In genomic region chr9:89038354-89039091, GRCh38 we compare ENCODE assay signal across 11 cellular contexts. TPM values are rescaled to one million over a fixed set of nuclear protein-coding genes. Genes with fewer than 3 reads are reported as not detected.
DNase-seq lines count a peak whose midpoint lies in the region; ATAC-seq and TF ChIP-seq lines count a peak whose summit lies in the region.
"Had no signal": no experiment of that assay in that cellular context is flagged by ENCODE, and none has a peak within 500 bp of the region (broad histone marks: within the 10 kb centered on the region; RNA-seq: fewer than 3 reads in every experiment).

No MANE protein-coding gene starts in this region.

- intact Hi-C loops in PC-3 (cut with micrococcal nuclease) (no loop called here), natural killer cell (cut with micrococcal nuclease) (no loop called here)

- H4K20me1 ChIP-seq in PC-3 (ENCODE audit: low read length) = no peaks in the 10 kb centered on the region

- no peak overlapping the region for H3K4me3 Mint-ChIP-seq in natural killer cell

- H3K27me3 ChIP-seq in ACC112 (ENCODE audit: insufficient read depth, low read length) (no peaks in the 10 kb centered on the region), PC-3 (ENCODE audit: low read length) (no peaks in the 10 kb centered on the region)

- no peaks in the 10 kb centered on the region for H3F3A ChIP-seq in PC-3 (ENCODE audit: low read length, unreplicated experiment)

- no peak overlapping the region for H3K9ac ChIP-seq in PC-3 (ENCODE audit: low read length)
- H3K9ac ChIP-seq: SK-N-SH had no signal

- H3K27me3 Mint-ChIP-seq in natural killer cell (ENCODE audit: low read depth in 2 of 2) = peaks cover 11 to 13% of the 10 kb centered on the region in 2 donors

- no peak overlapping the region for H3K4me2 ChIP-seq in PC-3 (ENCODE audit: low read length)
- H3K4me2 ChIP-seq: SK-N-SH had no signal

- no peaks in the 10 kb centered on the region for H3K36me3 Mint-ChIP-seq in natural killer cell

- DNase-seq in PC-3 = peak; percentile 12
- peak; percentile 78 for DNase-seq in epithelial cell of esophagus (ENCODE audit: low read depth)
- peak; percentile 79 for DNase-seq in medulla oblongata (ENCODE audit: extremely low spot score)
- no peak for DNase-seq in NCI-H526 (lab: John Stamatoyannopoulos, UW)
- no peak for DNase-seq in natural killer cell
- DNase-seq: ACHN, kidney glomerular epithelial cell, SK-N-SH had no signal

- BruUV-seq in PC-3 (replicated peaks; lab: Mats Ljungman, UMichigan) = no TSS peak

- no peaks in the 10 kb centered on the region for H3K4me1 Mint-ChIP-seq in natural killer cell

- H3K79me2 ChIP-seq in ACC112 (ENCODE audit: control insufficient read depth, insufficient read depth, low read length, unreplicated experiment) (no peaks in the 10 kb centered on the region), PC-3 (ENCODE audit: low read length) (no peaks in the 10 kb centered on the region)

- H3K4me3 ChIP-seq in ACC112 (ENCODE audit: low read depth, low read length) (peak overlapping the region; percentile 3; the same call in 1 of the 2 replicates), PC-3 (ENCODE audit: low read length) (no peak overlapping the region), epithelial cell of esophagus (ENCODE audit: low read length) (no peak overlapping the region)

- H3K9me3 Mint-ChIP-seq in natural killer cell = no peaks in the 10 kb centered on the region

- H3K4me1 ChIP-seq in ACC112 (ENCODE audit: control insufficient read depth, insufficient read depth, low read length, unreplicated experiment) = peaks cover 17% of the 10 kb centered on the region
- H3K4me1 ChIP-seq in PC-3 (ENCODE audit: insufficient read depth, low read length) = no peaks in the 10 kb centered on the region

- H3K36me3 ChIP-seq in ACC112 (ENCODE audit: insufficient read depth, low read length) = no peaks in the 10 kb centered on the region
- no peaks in the 10 kb centered on the region for H3K36me3 ChIP-seq in PC-3 (ENCODE audit: low read depth, low read length)

- H3K27ac Mint-ChIP-seq in natural killer cell = no peak overlapping the region

- H3K27ac ChIP-seq in ACC112 (ENCODE audit: low read depth, low read length) (peak overlapping the region; percentile 46), PC-3 (ENCODE audit: low read length) (no peak overlapping the region)

- H3K9me3 ChIP-seq in PC-3 (ENCODE audit: low read length) = no peaks in the 10 kb centered on the region
- H3K9me3 ChIP-seq: SK-N-SH had no signal

- POLR2A ChIA-PET in PC-3 (lab: Charles Lee; ENCODE audit: unreplicated experiment) = no interaction called here

- CTCF ChIA-PET in PC-3 (lab: Charles Lee) = no interaction called here

- no peak for TF ChIP-seq CTCF in PC-3 (conservative IDR thresholded peaks at IDR 0.05; ENCODE audit: low read depth, low read length)
- TF ChIP-seq CTCF in epithelial cell of esophagus (IDR thresholded peaks at IDR 0.05; ENCODE audit: insufficient read depth, low read depth, low read length, missing control alignments) = no peak
- no peak for TF ChIP-seq CTCF in natural killer cell (IDR thresholded peaks at IDR 0.05)

- H2AFZ ChIP-seq in ACC112 (ENCODE audit: low read length, unreplicated experiment) (no peak overlapping the region), PC-3 (ENCODE audit: low read length) (no peak overlapping the region)

- no peaks in the 10 kb centered on the region for H3K9me2 ChIP-seq in PC-3 (replicated peaks; ENCODE audit: low read length)
- H3K9me2 ChIP-seq: SK-N-SH had no signal

- no peak for ATAC-seq in PC-3
- no peak for ATAC-seq in natural killer cell
- no peak for ATAC-seq in GM18511 (IDR thresholded peaks at IDR 0.05; ENCODE audit: unreplicated experiment)
- ATAC-seq in GM18909 (IDR thresholded peaks at IDR 0.05; ENCODE audit: poor library complexity, unreplicated experiment) = no peak

RNA-seq across cellular contexts. Expression of gene S1PR3, which starts 47.3 kb away (rescaled TPM):
- total RNA-seq in PC-3 (2014; rRNA removed) (8.4 and 10.0 TPM in 2 replicates), natural killer cell (1 to 10 TPM in 2 of 3 donors, not detected in 1; 1.1 to 1.5 TPM)

Comparison
In these comparisons a context has a peak if more than half of its experiments do, and no peak if none do; other contexts are left out.
1. DNase-seq: peak in PC-3 (single experiment), epithelial cell of esophagus (single experiment) and medulla oblongata (single experiment); none in NCI-H526 (0 of 2) and natural killer cell (single experiment).